Comparison of ENCODE assay signal across 8 cellular contexts in genomic region chr20:25389381-25389857, GRCh38. TPM values are rescaled to one million over a fixed set of nuclear protein-coding genes. Genes with fewer than 3 reads are reported as not detected.
DNase-seq lines count a peak whose midpoint lies in the region; ATAC-seq and TF ChIP-seq lines count a peak whose summit lies in the region.

No MANE protein-coding gene starts in this region.

- H3K4me1 ChIP-seq in ascending aorta: peaks cover 0 to 3% of the 10 kb centered on the region in 2 donors
- H3K4me1 ChIP-seq in subcutaneous abdominal adipose tissue (ENCODE audit: control insufficient read depth in 5 of 5, insufficient read depth in 5 of 5, low read length in 5 of 5): peaks cover 0 to 17% (median 16%) of the 10 kb centered on the region in 5 donors

- peak overlapping the region in 4 of 5 donors; percentile 57 to 73 (median 67) for H3K9ac ChIP-seq in subcutaneous abdominal adipose tissue (ENCODE audit: low read length in 5 of 5)

- H3K27ac ChIP-seq in ascending aorta (peak overlapping the region in 1 of 2 donors; percentile 91), subcutaneous abdominal adipose tissue (ENCODE audit: low read depth, low read length) (no peak overlapping the region)

- DNase-seq in NCI-H82 (lab: John Stamatoyannopoulos, UW): peak; percentile 66
- no peak for DNase-seq in NCI-H82 treated with DMSO at 0.1 percent for 48 hours (lab: John Stamatoyannopoulos, UW; ENCODE audit: unreplicated experiment)
- peak; percentile 54 for DNase-seq in KBM-7
- no peak for DNase-seq in ascending aorta (ENCODE audit: low spot score in 2 of 2)
- no peak for DNase-seq in kidney epithelial cell (ENCODE audit: low read depth)

- H3K27me3 ChIP-seq in ascending aorta (no peaks in the 10 kb centered on the region), kidney epithelial cell (ENCODE audit: control insufficient read depth, insufficient read depth, low read length) (no peaks in the 10 kb centered on the region), subcutaneous abdominal adipose tissue (ENCODE audit: control insufficient read depth in 5 of 5, insufficient read depth in 4 of 5, low read length in 5 of 5) (no peaks in the 10 kb centered on the region)

- no peaks in the 10 kb centered on the region for H3K9me3 ChIP-seq in ascending aorta
- no peaks in the 10 kb centered on the region for H3K9me3 ChIP-seq in subcutaneous abdominal adipose tissue (ENCODE audit: control insufficient read depth in 5 of 5, low read length in 5 of 5)

- peak overlapping the region; percentile 83 to 99 for H3K4me3 ChIP-seq in ascending aorta
- peak overlapping the region; percentile 93 for H3K4me3 ChIP-seq in kidney epithelial cell (ENCODE audit: low read depth, low read length)
- peak overlapping the region; percentile 67 to 85 (median 72) for H3K4me3 ChIP-seq in subcutaneous abdominal adipose tissue (ENCODE audit: low read depth in 1 of 5, low read length in 5 of 5)

- no peak for TF ChIP-seq CTCF in ascending aorta (IDR thresholded peaks at IDR 0.05)
- no peak for TF ChIP-seq CTCF in kidney epithelial cell (IDR thresholded peaks at IDR 0.05; ENCODE audit: insufficient read depth, low read length, poor library complexity, severe bottlenecking)

- intact Hi-C loops in ascending aorta (cut with DNase I): no loop called here

- H3K36me3 ChIP-seq in ascending aorta: no peaks in the 10 kb centered on the region
- no peaks in the 10 kb centered on the region for H3K36me3 ChIP-seq in kidney epithelial cell (ENCODE audit: control insufficient read depth, insufficient read depth, low read length)
- H3K36me3 ChIP-seq in subcutaneous abdominal adipose tissue (ENCODE audit: control insufficient read depth in 5 of 5, insufficient read depth in 5 of 5, low read length in 5 of 5): peaks cover 0 to 3% (median 0%) of the 10 kb centered on the region in 5 donors

- in situ Hi-C loops in KBM-7 (cut with MboI; ENCODE audit: low pct_unique_long_range_greater_than_20kb, low sequenced_read_pairs): loop anchor here (25.0 kb wide), 1 partner anchor 352 kb away; no protein-coding TSS in a partner anchor

- ATAC-seq in GM18858 (IDR thresholded peaks at IDR 0.05; ENCODE audit: unreplicated experiment) (no peak), GM19397 (IDR thresholded peaks at IDR 0.05; ENCODE audit: unreplicated experiment) (no peak)

RNA-seq across cellular contexts. Expression of gene ABHD12, which starts 1.2 kb away (rescaled TPM):
- 24.3 TPM for total RNA-seq in ascending aorta
- total RNA-seq in kidney epithelial cell: 75.1 and 88.3 TPM in 2 replicates

RNA-seq across cellular contexts. Expression of gene GINS1, which starts 18.1 kb away (rescaled TPM):
- total RNA-seq in ascending aorta: not detected
- total RNA-seq in kidney epithelial cell: 6.6 and 7.7 TPM in 2 replicates

Comparison
In these comparisons a context has a peak if more than half of its experiments do, and no peak if none do; other contexts are left out.
1. DNase-seq: peak in NCI-H82 (single experiment) and KBM-7 (single experiment); none in NCI-H82 treated with DMSO at 0.1 percent for 48 hours (single experiment), ascending aorta (0 of 2) and kidney epithelial cell (single experiment).
2. Peak in every context shown above with its lines, with median percentiles within 50 percentile points of each other: H3K4me3 ChIP-seq.